ENCODE assay signal across 8 cellular contexts in the genomic region with DNA sequence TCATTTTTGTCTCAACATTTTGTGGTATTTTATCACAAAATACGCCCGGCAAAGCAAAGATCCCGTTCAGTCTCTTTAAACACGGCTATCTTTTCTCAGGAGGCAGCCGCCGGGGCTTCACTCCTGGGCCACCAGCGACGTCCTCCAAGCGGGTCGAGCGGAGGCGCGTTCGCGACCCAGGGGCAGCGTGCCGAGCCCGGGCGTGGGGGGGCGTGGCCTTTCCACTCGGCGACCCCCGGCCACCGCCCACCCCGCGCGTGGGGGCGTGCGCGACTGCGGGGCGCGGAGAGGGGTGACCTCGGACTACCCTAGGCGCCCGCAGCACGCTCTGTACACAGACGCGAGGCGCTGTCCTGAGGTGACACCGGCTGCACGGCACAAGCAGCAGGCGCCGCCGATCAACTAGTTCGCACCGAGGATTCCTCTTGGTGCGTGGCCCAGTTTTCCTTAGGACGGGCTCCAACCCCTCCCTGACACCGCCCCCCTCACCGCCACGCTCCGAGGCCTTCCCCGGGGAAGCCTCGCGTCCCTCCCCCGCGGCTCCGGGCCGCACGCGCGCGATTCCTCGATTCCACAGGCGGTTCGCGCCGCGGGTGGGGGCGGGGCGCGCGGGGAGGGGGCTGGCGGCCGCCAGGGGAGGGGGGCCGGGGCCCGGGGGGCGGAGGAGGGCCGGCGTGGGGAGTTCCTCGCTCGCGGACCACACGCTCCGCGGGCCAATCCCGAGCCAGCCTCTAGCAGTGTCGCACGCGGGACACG. TPM values are rescaled to one million over a fixed set of nuclear protein-coding genes. Genes with fewer than 3 reads are reported as not detected.
A peak's percentile ranks its signal among the peaks of the same experiment; 100 is the strongest.
DNase-seq lines count a peak whose midpoint lies in the region; TF ChIP-seq lines count a peak whose summit lies in the region.

No MANE protein-coding gene starts in this region.

- H3K4me3 ChIP-seq in HFF-Myc (replicated peaks; ENCODE audit: low read depth, low read length) (peak overlapping the region; percentile 85), lower leg skin (ENCODE audit: low read depth, poor library complexity, severe bottlenecking) (peak overlapping the region; percentile 44)

- DNase-seq in HFF-Myc (ENCODE audit: extremely low read depth, low read depth) (no peak), NCI-H1694 (lab: John Stamatoyannopoulos, UW) (peak; percentile 61), dermis blood vessel endothelial cell (peak; percentile 74), lower leg skin (ENCODE audit: low spot score in 2 of 2) (peak; percentile 73 to 96)
- peak; percentile 55 for DNase-seq in activated CD4-positive, alpha-beta T cell treated with anti-CD3 and anti-CD28 coated beads for 1 hour
- peak; percentile 24 for DNase-seq in stimulated activated CD8-positive, alpha-beta memory T cell treated with anti-CD3 and anti-CD28 coated beads, Interleukin-15, amount 100 ng/mL, for 1 hour (ENCODE audit: low read depth)
- no peak for DNase-seq in activated effector memory CD4-positive, alpha-beta T cell treated with Interleukin-2 at 50 U/mL for 16 hours

- TF ChIP-seq POLR2A in GM10847 (IDR thresholded peaks at IDR 0.05; ENCODE audit: extremely low read depth, insufficient read length) (peak; percentile 38), lower leg skin (IDR thresholded peaks at IDR 0.05) (no peak)

- TF ChIP-seq CTCF in HFF-Myc (IDR thresholded peaks at IDR 0.05; ENCODE audit: low read depth, low read length, missing control alignments) (no peak), lower leg skin (IDR thresholded peaks at IDR 0.05) (no peak)

- intact Hi-C loops in lower leg skin (cut with DNase I; ENCODE audit: low total_unique reads): no loop called here

- 0 to 1% methylated on average over 34 to 47 of the region's 92 CpGs for WGBS in lower leg skin, 2 donors

RNA-seq across cellular contexts. Expression of gene JARID2, which starts 1.1 kb away (rescaled TPM):
- total RNA-seq in dermis blood vessel endothelial cell (15.3 and 17.6 TPM in 2 replicates), lower leg skin (10 to 100 TPM; 17.9 to 24.2 (median 21.6) TPM)

Comparison
In these comparisons a context has a peak if more than half of its experiments do, and no peak if none do; other contexts are left out.
1. DNase-seq: peak in NCI-H1694 (single experiment), activated CD4-positive, alpha-beta T cell treated with anti-CD3 and anti-CD28 coated beads for 1 hour (single experiment), dermis blood vessel endothelial cell (single experiment), lower leg skin (2 of 2) and stimulated activated CD8-positive, alpha-beta memory T cell treated with anti-CD3 and anti-CD28 coated beads, Interleukin-15, amount 100 ng/mL, for 1 hour (single experiment); none in HFF-Myc (single experiment) and activated effector memory CD4-positive, alpha-beta T cell treated with Interleukin-2 at 50 U/mL for 16 hours (single experiment).